8 cellular contexts compared by ENCODE assay signal in the genomic region with DNA sequence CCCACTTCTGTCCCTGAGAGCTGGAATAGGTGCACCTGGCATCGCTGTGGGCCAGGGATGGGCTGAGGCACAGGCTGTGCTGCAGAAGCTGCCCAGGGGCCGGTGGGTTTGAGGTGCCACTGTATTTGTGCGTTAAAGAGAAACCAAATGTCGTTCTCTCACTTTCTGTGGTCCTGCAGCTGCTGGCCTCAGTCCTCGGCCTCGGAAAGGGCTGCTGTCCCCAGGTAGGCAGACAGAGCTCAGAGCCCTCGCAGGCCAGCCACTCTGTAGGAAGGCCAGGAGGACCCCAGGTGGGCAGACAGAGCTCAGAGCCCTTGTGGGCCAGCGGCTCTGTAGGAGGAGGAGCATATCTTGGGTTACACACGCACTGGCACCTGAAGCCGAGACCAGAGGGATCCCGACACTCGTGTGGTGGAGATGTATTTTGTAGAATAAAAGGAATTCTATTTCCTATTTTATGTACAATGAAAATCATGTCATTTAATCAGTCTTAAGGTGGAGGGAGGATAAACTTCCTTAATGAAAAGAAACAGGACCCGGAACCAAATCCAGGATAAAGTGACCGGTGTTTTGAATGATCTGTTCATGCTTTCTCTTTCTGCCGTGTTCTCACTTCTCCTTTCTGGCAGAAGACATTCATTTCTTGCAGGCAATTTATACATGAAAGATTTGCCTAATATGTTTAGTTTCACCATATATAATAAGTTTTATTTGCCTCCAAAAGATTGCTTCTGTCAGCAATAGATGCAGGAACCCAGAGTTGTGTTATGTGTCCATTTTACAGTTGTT. TPM values are rescaled to one million over a fixed set of nuclear protein-coding genes. Genes with fewer than 3 reads are reported as not detected.
DNase-seq lines count a peak whose midpoint lies in the region; ATAC-seq, FAIRE-seq and TF ChIP-seq lines count a peak whose summit lies in the region.

No MANE protein-coding gene starts in this region.

- TF ChIP-seq POLR2A in IMR-90 (IDR thresholded peaks at IDR 0.05; ENCODE audit: low read depth, low read length) (no peak), H1 (IDR thresholded peaks at IDR 0.05; ENCODE audit: control extremely low read depth in 1 of 2, low read depth in 2 of 2, low read length in 2 of 2) (no peak)

- no peaks in the 10 kb centered on the region for H3K36me3 Mint-ChIP-seq in stimulated activated memory B cell treated with anti-CD40 and anti-IgM and Interleukin-4, amounts not matched to agents 10 μg/mL and 1 μg/mL and 100 μg/mL, for 72 hours
- H3K36me3 Mint-ChIP-seq in CD4-positive, alpha-beta T cell (ENCODE audit: low read depth), result no peaks in the 10 kb centered on the region

- no TSS peak for BruUV-seq in IMR-90 (replicated peaks; lab: Mats Ljungman, UMichigan)

- no peak for FAIRE-seq in H1 (lab: Jason Lieb, UNC)

- peak overlapping the region; percentile 31; the same call in 1 of the 2 replicates for H2BK120ac ChIP-seq in IMR-90 (ENCODE audit: low read depth, low read length)
- H2BK120ac ChIP-seq in H1 (replicated peaks; ENCODE audit: low read depth, low read length), result no peak overlapping the region

- intact Hi-C loops in IMR-90 (cut with micrococcal nuclease), result no loop called here
- intact Hi-C loops in CD4-positive, alpha-beta T cell (cut with DNase I, micrococcal nuclease), result no loop called here

- H3K27me3 ChIP-seq in IMR-90 (ENCODE audit: control insufficient read depth, insufficient read depth, low read length) (no peaks in the 10 kb centered on the region), H1 (replicated peaks in 1 of 4; ENCODE audit: control insufficient read depth in 3 of 4, extremely low read depth in 1 of 4, insufficient read depth in 3 of 4, low read length in 3 of 4) (no peaks in the 10 kb centered on the region; a peak in 1 of 7 replicates)
- H3K27me3 ChIP-seq in CD4-positive, alpha-beta T cell (ENCODE audit: control insufficient read depth, insufficient read depth, low read length), result no peaks in the 10 kb centered on the region

- H3K18ac ChIP-seq in IMR-90 (ENCODE audit: low read depth, low read length) (0 out of 2 replicates have a peak overlapping the region, but pooled peaks have one; percentile 16), H1 (ENCODE audit: extremely low read depth, low read length) (no peak overlapping the region)

- H3K79me1 ChIP-seq in IMR-90 (ENCODE audit: low read depth in 1 of 2, low read length in 2 of 2), result peaks cover 0 to 25% of the 10 kb centered on the region in 2 experiments; a peak in 3 of 4 replicates
- H3K79me1 ChIP-seq in H1 (ENCODE audit: low read depth, low read length), result peaks cover 2% of the 10 kb centered on the region; the same call in 1 of the 2 replicates

- H3K27me3 Mint-ChIP-seq in stimulated activated memory B cell treated with anti-CD40 and anti-IgM and Interleukin-4, amounts not matched to agents 10 μg/mL and 1 μg/mL and 100 μg/mL, for 72 hours, result peaks cover 18% of the 10 kb centered on the region
- no peaks in the 10 kb centered on the region for H3K27me3 Mint-ChIP-seq in CD4-positive, alpha-beta T cell

- H3K27ac Mint-ChIP-seq in stimulated activated memory B cell treated with anti-CD40 and anti-IgM and Interleukin-4, amounts not matched to agents 10 μg/mL and 1 μg/mL and 100 μg/mL, for 72 hours, result peak overlapping the region; percentile 94
- no peak overlapping the region for H3K27ac Mint-ChIP-seq in CD4-positive, alpha-beta T cell

- H3K9me3 Mint-ChIP-seq in stimulated activated memory B cell treated with anti-CD40 and anti-IgM and Interleukin-4, amounts not matched to agents 10 μg/mL and 1 μg/mL and 100 μg/mL, for 72 hours, result no peaks in the 10 kb centered on the region
- H3K9me3 Mint-ChIP-seq in CD4-positive, alpha-beta T cell, result no peaks in the 10 kb centered on the region

- peak overlapping the region; percentile 26; the same call in 1 of the 3 replicates for H2BK15ac ChIP-seq in IMR-90 (ENCODE audit: low read depth, low read length)
- peak overlapping the region; percentile 53; the same call in 1 of the 2 replicates for H2BK15ac ChIP-seq in H1 (ENCODE audit: low read length)

- peak overlapping the region; percentile 88 for H2AFZ ChIP-seq in IMR-90 (replicated peaks; ENCODE audit: low read length, poor library complexity)
- no peak overlapping the region for H2AFZ ChIP-seq in H1 (ENCODE audit: low read length)

- in situ Hi-C loops in IMR-90 (cut with MboI; ENCODE audit: low sequenced_read_pairs), result no loop called here

- H3K4me1 Mint-ChIP-seq in stimulated activated memory B cell treated with anti-CD40 and anti-IgM and Interleukin-4, amounts not matched to agents 10 μg/mL and 1 μg/mL and 100 μg/mL, for 72 hours, result peaks cover 46% of the 10 kb centered on the region
- peaks cover 29% of the 10 kb centered on the region for H3K4me1 Mint-ChIP-seq in CD4-positive, alpha-beta T cell (ENCODE audit: low read depth)

- H2BK12ac ChIP-seq in H1 (ENCODE audit: low read depth, low read length), result peak overlapping the region; percentile 71; the same call in 1 of the 2 replicates

- peak overlapping the region; percentile 93 for H3K4me2 ChIP-seq in IMR-90 (ENCODE audit: low read depth, low read length)
- H3K4me2 ChIP-seq in H1 (ENCODE audit: insufficient read depth in 1 of 2, low read depth in 2 of 2, low read length in 2 of 2), result peak overlapping the region in 1 of 2 experiments; percentile 40; a peak in 1 of 4 replicates

- H3K23me2 ChIP-seq in H1 (ENCODE audit: low read depth, low read length), result no peaks in the 10 kb centered on the region

- H3K14ac ChIP-seq in IMR-90 (replicated peaks; ENCODE audit: low read depth, low read length) (peak overlapping the region; percentile 62; the same call in 1 of the 2 replicates), H1 (ENCODE audit: insufficient read length) (no peak overlapping the region)

- peak overlapping the region; percentile 44 for H3K4ac ChIP-seq in IMR-90 (ENCODE audit: low read depth, low read length)
- H3K4ac ChIP-seq in H1 (replicated peaks; ENCODE audit: insufficient read length, low read depth, low read length), result no peak overlapping the region

- H2BK20ac ChIP-seq in IMR-90 (ENCODE audit: low read depth, low read length) (no peak overlapping the region), H1 (ENCODE audit: low read length) (no peak overlapping the region)

- DNase-seq in IMR-90 (no peak), H1 (ENCODE audit: low read depth in 1 of 2, low spot score in 2 of 2) (peak in 1 of 2 experiments; percentile 48), HPDE6-E6E7 (ENCODE audit: extremely low spot score) (no peak), hepatic stellate cell (ENCODE audit: low spot score) (no peak)
- DNase-seq in CD4-positive, alpha-beta T cell, result no peak
- no peak for DNase-seq in effector CD4-positive, alpha-beta T cell

- peak overlapping the region; percentile 83 for H3K4me3 Mint-ChIP-seq in stimulated activated memory B cell treated with anti-CD40 and anti-IgM and Interleukin-4, amounts not matched to agents 10 μg/mL and 1 μg/mL and 100 μg/mL, for 72 hours
- no peak overlapping the region for H3K4me3 Mint-ChIP-seq in CD4-positive, alpha-beta T cell

- H3K36me3 ChIP-seq in IMR-90 (ENCODE audit: control insufficient read depth, insufficient read depth, low read length) (no peaks in the 10 kb centered on the region), H1 (ENCODE audit: control insufficient read depth in 2 of 4, insufficient read depth in 4 of 4, low read length in 3 of 4) (no peaks in the 10 kb centered on the region)

- H3K27ac ChIP-seq in IMR-90 (ENCODE audit: insufficient read depth, low read length), result no peak overlapping the region
- H3K27ac ChIP-seq in H1 (ENCODE audit: low read depth, low read length), result no peak overlapping the region
- H3K27ac ChIP-seq in CD4-positive, alpha-beta T cell (ENCODE audit: low read depth, low read length), result no peak overlapping the region

- dilution Hi-C loops in IMR-90 (cut with HindIII; ENCODE audit: low sequenced_read_pairs, unreplicated experiment), result no loop called here

- H2AK9ac ChIP-seq in IMR-90 (replicated peaks; ENCODE audit: low read depth, low read length, poor library complexity), result peak overlapping the region; percentile 18

- TF ChIP-seq RAD21 in IMR-90 (IDR thresholded peaks at IDR 0.05; ENCODE audit: low read length) (no peak), H1 (IDR thresholded peaks at IDR 0.05 in 1 of 2, conservative IDR thresholded peaks at IDR 0.05 in 1 of 2; ENCODE audit: low read depth in 2 of 2, low read length in 2 of 2) (no peak)

- H4K20me1 ChIP-seq in IMR-90 (ENCODE audit: insufficient read depth, low read length), result peaks cover 6% of the 10 kb centered on the region; the same call in 1 of the 2 replicates
- no peaks in the 10 kb centered on the region for H4K20me1 ChIP-seq in H1 (replicated peaks in 1 of 2; ENCODE audit: control insufficient read depth in 1 of 2, insufficient read depth in 2 of 2, low read length in 2 of 2)

- H4K8ac ChIP-seq in IMR-90 (ENCODE audit: low read depth in 2 of 2, low read length in 2 of 2) (peak overlapping the region; percentile 35 to 79; a peak in 3 of 4 replicates), H1 (ENCODE audit: extremely low read depth, insufficient read depth, low read length) (no peak overlapping the region)

- H3K9me1 ChIP-seq in IMR-90 (ENCODE audit: insufficient read depth, low read length), result no peaks in the 10 kb centered on the region; the same call in 1 of the 2 replicates

- H3K9ac ChIP-seq in IMR-90 (ENCODE audit: low read depth, low read length) (peak overlapping the region; percentile 40; the same call in 1 of the 2 replicates), H1 (replicated peaks in 1 of 4; ENCODE audit: extremely low read depth in 1 of 4, low read depth in 3 of 4, low read length in 3 of 4) (no peak overlapping the region; a peak in 2 of 7 replicates)

- POLR2A ChIA-PET in IMR-90 (lab: Charles Lee; ENCODE audit: unreplicated experiment), result no interaction called here
- POLR2A ChIA-PET in H1 (lab: Charles Lee; ENCODE audit: partially characterized antibody), result interaction anchor here (0.8 to 1.6 kb wide), 3 partner anchors 14 to 27 kb away, joined by 3 read pairs; no protein-coding TSS in a partner anchor
- POLR2A ChIA-PET in CD4-positive, alpha-beta T cell (lab: Charles Lee), result no interaction called here

- H2BK5ac ChIP-seq in IMR-90 (ENCODE audit: low read depth, low read length, poor library complexity, severe bottlenecking) (no peak overlapping the region), H1 (ENCODE audit: low read depth, low read length) (no peak overlapping the region; the same call in 1 of the 2 replicates)

- TF ChIP-seq CTCF in IMR-90 (conservative IDR thresholded peaks at IDR 0.05; ENCODE audit: low read depth, low read length) (no peak), H1 (IDR thresholded peaks at IDR 0.05; ENCODE audit: control extremely low read depth in 1 of 3, insufficient read depth in 1 of 3, low read depth in 1 of 3, low read length in 3 of 3) (no peak)
- TF ChIP-seq CTCF in CD4-positive, alpha-beta T cell (IDR thresholded peaks at IDR 0.05), result no peak

- H2AK5ac ChIP-seq in IMR-90 (ENCODE audit: low read depth, low read length) (no peak overlapping the region), H1 (ENCODE audit: low read depth, low read length) (no peak overlapping the region)

- H3K56ac ChIP-seq in IMR-90 (ENCODE audit: extremely low read depth, insufficient read depth, low read length) (no peak overlapping the region), H1 (replicated peaks; ENCODE audit: insufficient read length, low read depth, low read length) (no peak overlapping the region)

- H4K5ac ChIP-seq in IMR-90 (ENCODE audit: low read depth, low read length) (peak overlapping the region; percentile 78), H1 (ENCODE audit: insufficient read length, low read depth, low read length) (no peak overlapping the region)

- H4K91ac ChIP-seq in IMR-90 (ENCODE audit: insufficient read depth, low read depth, low read length) (no peak overlapping the region), H1 (replicated peaks; ENCODE audit: insufficient read length, low read length) (no peak overlapping the region)

- no peak for TF ChIP-seq EP300 in H1 (IDR thresholded peaks at IDR 0.05; ENCODE audit: borderline replicate concordance in 1 of 2, low read depth in 2 of 2, low read length in 2 of 2)

- 59% methylated on average over 7 of the region's 15 CpGs; no CpG with 5 or more reads in 1 of the 2 experiments for WGBS in IMR-90 (ENCODE audit: extremely low coverage in 2 of 2, insufficient read length in 1 of 2), 2 experiments
- WGBS in H1 (ENCODE audit: extremely low coverage in 1 of 2, insufficient coverage in 1 of 2, insufficient read length in 1 of 2, insufficient replicate concordance in 2 of 2, low coverage in 1 of 2, low lambda C conversion rate in 2 of 2, missing lambda C conversion rate in 1 of 2), 2 experiments, result 81% methylated on average over 15 of the region's 15 CpGs; no CpG with 5 or more reads in 1 of the 2 experiments

- peak; percentile 40 for ATAC-seq in GM21381 (IDR thresholded peaks at IDR 0.05; ENCODE audit: unreplicated experiment)
- no peak for ATAC-seq in IMR-90 (ENCODE audit: low read depth)
- peak; percentile 64 for ATAC-seq in stimulated activated memory B cell treated with anti-CD40 and anti-IgM and Interleukin-4, amounts not matched to agents 10 μg/mL and 1 μg/mL and 100 μg/mL, for 72 hours
- no peak for ATAC-seq in CD4-positive, alpha-beta T cell (ENCODE audit: poor library complexity)

- H3K9me3 ChIP-seq in IMR-90 (ENCODE audit: control insufficient read depth, insufficient read depth, low read length) (no peaks in the 10 kb centered on the region), H1 (ENCODE audit: insufficient read depth in 2 of 2, low read depth in 1 of 2, low read length in 1 of 2) (no peaks in the 10 kb centered on the region)
- H3K9me3 ChIP-seq in CD4-positive, alpha-beta T cell (ENCODE audit: control insufficient read depth, low read length), result no peaks in the 10 kb centered on the region

- H3K4me1 ChIP-seq in IMR-90 (ENCODE audit: control insufficient read depth, insufficient read depth, low read length) (peaks cover 19% of the 10 kb centered on the region), H1 (replicated peaks in 1 of 4; ENCODE audit: control insufficient read depth in 3 of 4, insufficient read depth in 4 of 4, low read length in 3 of 4) (peaks cover 0 to 38% (median 21%) of the 10 kb centered on the region in 4 experiments; a peak in 6 of 7 replicates)

- H3K79me2 ChIP-seq in H1 (ENCODE audit: control insufficient read depth in 1 of 2, insufficient read depth in 2 of 2, low read length in 2 of 2), result no peaks in the 10 kb centered on the region

- H3K23ac ChIP-seq in IMR-90 (ENCODE audit: low read depth, low read length) (no peak overlapping the region), H1 (ENCODE audit: insufficient read length) (no peak overlapping the region)

- CTCF ChIA-PET in IMR-90 (lab: Yijun Ruan, JAX), result interaction anchor here (0.6 kb wide), 1 partner anchor 13 kb away, joined by 3 read pairs; no protein-coding TSS in a partner anchor
- CTCF ChIA-PET in H1 (lab: Charles Lee; ENCODE audit: partially characterized antibody), result interaction anchor here (0.8 to 2.2 kb wide), 5 partner anchors 9 to 93 kb away, joined by 3 to 6 read pairs (median 4); no protein-coding TSS in a partner anchor
- CTCF ChIA-PET in CD4-positive, alpha-beta T cell (lab: Charles Lee), result no interaction called here

- H3K4me3 ChIP-seq in IMR-90 (ENCODE audit: insufficient read depth, low read depth, low read length) (peak overlapping the region; percentile 8; the same call in 1 of the 2 replicates), H1 (ENCODE audit: extremely low read depth in 1 of 4, insufficient read depth in 2 of 4, low read depth in 3 of 4, low read length in 4 of 4) (no peak overlapping the region)

RNA-seq across cellular contexts. Expression of a gene that starts 54.4 kb away (rescaled TPM):
- not detected in 2 replicates for total RNA-seq in IMR-90 (2012; rRNA removed)
- polyA plus RNA-seq in IMR-90 (2012; rRNA removed) (0.05 and 0.23 TPM in 2 replicates), H1 (2011; rRNA removed) (0.14 and 0.35 TPM in 2 replicates)
- 0.10 TPM in 1 of 2 replicates, not detected in the other for polyA plus RNA-seq in IMR-90 (2012; cell fraction: cytosol; rRNA removed)
- polyA plus RNA-seq in IMR-90 (2012; cell fraction: nucleus; rRNA removed; ENCODE audit: low replicate concordance), result 1.0 and 3.0 TPM in 2 replicates
- total RNA-seq in H1 (2021; fragmentation: NEBNext Ultra II Directional; extraction: Animal tissue kit (Norgen Biotek cat#: 25700)), result 0.15 TPM in 1 of 2 replicates, not detected in the other
- 0.34 TPM for polyA plus RNA-seq in H1 (2011; cell fraction: cytosol; rRNA removed)
- 2.4 TPM for polyA plus RNA-seq in H1 (2011; cell fraction: nucleus; rRNA removed)
- 0.60 TPM in 1 of 4 replicates, not detected in the others for polyA plus RNA-seq in H1 (2012, experiment 1 of 2)
- polyA plus RNA-seq in H1 (2012, experiment 2 of 2), result not detected
- polyA plus RNA-seq in H1 (2013, experiment 1 of 2), result 0.10 TPM
- polyA plus RNA-seq in H1 (2013, experiment 2 of 2), result 0.07 TPM
- polyA minus RNA-seq in H1 (2011; rRNA and poly(A)+ RNA removed), result not detected in 2 replicates
- not detected for polyA minus RNA-seq in H1 (2011; cell fraction: cytosol; rRNA and poly(A)+ RNA removed)
- polyA minus RNA-seq in H1 (2011; cell fraction: nucleus; rRNA and poly(A)+ RNA removed), result not detected
- under 1 TPM; 0.25 to 0.75 TPM for total RNA-seq in CD4-positive, alpha-beta T cell

Comparison
In these comparisons a context has a peak if more than half of its experiments do, and no peak if none do; other contexts are left out.
1. ATAC-seq: peak in GM21381 (single experiment) and stimulated activated memory B cell treated with anti-CD40 and anti-IgM and Interleukin-4, amounts not matched to agents 10 μg/mL and 1 μg/mL and 100 μg/mL, for 72 hours (single experiment); none in IMR-90 (single experiment) and CD4-positive, alpha-beta T cell (single experiment).